21 cellular contexts compared by ENCODE assay signal in genomic region chr18:35818353-35818667, GRCh38.
DNase-seq lines count a peak whose midpoint lies in the region; ATAC-seq and TF ChIP-seq lines count a peak whose summit lies in the region.
"Had no signal": no experiment of that assay in that cellular context is flagged by ENCODE, and none has a peak within 500 bp of the region (broad histone marks: within the 10 kb centered on the region; RNA-seq: fewer than 3 reads in every experiment).

No MANE protein-coding gene starts in this region.

- peaks cover 6% of the 10 kb centered on the region for H3K9me3 Mint-ChIP-seq in glutamatergic neuron (ENCODE audit: unreplicated experiment)

- peaks cover 3% of the 10 kb centered on the region for H3K27me3 Mint-ChIP-seq in glutamatergic neuron (ENCODE audit: unreplicated experiment)
- H3K27me3 Mint-ChIP-seq: CD4-positive, CD25-positive, alpha-beta regulatory T cell had no signal

- no peaks in the 10 kb centered on the region for H3K27me3 ChIP-seq in H7 (ENCODE audit: control insufficient read depth, insufficient read depth, low read length)
- no peaks in the 10 kb centered on the region for H3K27me3 ChIP-seq in aorta (ENCODE audit: control insufficient read depth in 1 of 2, insufficient read depth in 2 of 2, low read length in 1 of 2)
- H3K27me3 ChIP-seq in heart left ventricle = no peaks in the 10 kb centered on the region
- H3K27me3 ChIP-seq: BE2C had no signal

- ATAC-seq in aorta (ENCODE audit: low FRiP score) (peak; percentile 7), heart left ventricle (no peak), GM21619 (IDR thresholded peaks at IDR 0.05; ENCODE audit: unreplicated experiment) (no peak)
- ATAC-seq: GM12878 had no signal

- no peak for TF ChIP-seq POLR2A in heart left ventricle (IDR thresholded peaks at IDR 0.05)

- intact Hi-C loops in aorta (cut with DNase I) (no loop called here), heart left ventricle (cut with DNase I) (no loop called here)

- 83 to 91% methylated on average over 12 of the region's 12 CpGs for WGBS in aorta, 2 donors
- 93 to 96% (median 94%) methylated on average over 8 to 12 of the region's 12 CpGs for WGBS in heart left ventricle, 4 donors

- H3K4me3 Mint-ChIP-seq in glutamatergic neuron (ENCODE audit: unreplicated experiment) = no peak overlapping the region
- H3K4me3 Mint-ChIP-seq: CD4-positive, CD25-positive, alpha-beta regulatory T cell had no signal

- no peaks in the 10 kb centered on the region for H3K36me3 ChIP-seq in H7 (replicated peaks; ENCODE audit: control insufficient read depth, insufficient read depth, low read length)
- H3K36me3 ChIP-seq in aorta (ENCODE audit: control insufficient read depth in 1 of 2, insufficient read depth in 2 of 2, low read length in 1 of 2) = no peaks in the 10 kb centered on the region
- H3K36me3 ChIP-seq in heart left ventricle = no peaks in the 10 kb centered on the region
- H3K36me3 ChIP-seq: BE2C, HAP-1 had no signal

- DNase-seq in H7 = peak; percentile 26
- peak; percentile 17 for DNase-seq in NCI-H2227 treated with DMSO at 0.1 percent for 48 hours (lab: John Stamatoyannopoulos, UW)
- peak; percentile 62 for DNase-seq in glutamatergic neuron
- DNase-seq in aorta = no peak
- DNase-seq in heart left ventricle = no peak
- no peak for DNase-seq in mucosa of gallbladder (ENCODE audit: low spot score)
- DNase-seq: ACHN; BE2C; C1 segment of cervical spinal cord; CD4-positive, CD25-positive, alpha-beta regulatory T cell; CD8-positive, alpha-beta memory T cell; COR-L47; DMS 273 treated with DMSO at 0.1 percent for 48 hours; DMS53; DND-41; EL; GOT3 had no signal

- H3K4me1 ChIP-seq in aorta (ENCODE audit: control insufficient read depth in 1 of 2, insufficient read depth in 2 of 2, low read length in 2 of 2) = no peaks in the 10 kb centered on the region
- no peaks in the 10 kb centered on the region for H3K4me1 ChIP-seq in heart left ventricle
- H3K4me1 ChIP-seq: BE2C, HAP-1 had no signal

- peaks cover 2% of the 10 kb centered on the region for H3K9me3 ChIP-seq in aorta (ENCODE audit: control insufficient read depth, low read length)
- H3K9me3 ChIP-seq in heart left ventricle = peaks cover 0 to 5% (median 0%) of the 10 kb centered on the region in 12 donors
- H3K9me3 ChIP-seq: BE2C, HAP-1 had no signal

- no peak overlapping the region for H3K4me3 ChIP-seq in H7 (ENCODE audit: insufficient read depth, low read depth, low read length)
- no peak overlapping the region for H3K4me3 ChIP-seq in aorta (ENCODE audit: low read length in 2 of 2)
- no peak overlapping the region for H3K4me3 ChIP-seq in heart left ventricle
- H3K4me3 ChIP-seq: GM12878, HAP-1 had no signal

- peak overlapping the region; percentile 9 for H3K27ac Mint-ChIP-seq in glutamatergic neuron (ENCODE audit: unreplicated experiment)
- H3K27ac Mint-ChIP-seq: CD4-positive, CD25-positive, alpha-beta regulatory T cell; CD8-positive, alpha-beta memory T cell had no signal

- H3K4me1 Mint-ChIP-seq in glutamatergic neuron (ENCODE audit: low read depth, unreplicated experiment) = peaks cover 13% of the 10 kb centered on the region
- H3K4me1 Mint-ChIP-seq: CD4-positive, CD25-positive, alpha-beta regulatory T cell; CD8-positive, alpha-beta memory T cell had no signal

- TF ChIP-seq CTCF in glutamatergic neuron (IDR thresholded peaks at IDR 0.05; ENCODE audit: partially characterized antibody, unreplicated experiment) (no peak), heart left ventricle (IDR thresholded peaks at IDR 0.05) (no peak)

- peaks cover 4% of the 10 kb centered on the region for H3K36me3 Mint-ChIP-seq in glutamatergic neuron (ENCODE audit: unreplicated experiment)
- H3K36me3 Mint-ChIP-seq: CD4-positive, CD25-positive, alpha-beta regulatory T cell; CD8-positive, alpha-beta memory T cell had no signal

- H3K27ac ChIP-seq in aorta (ENCODE audit: low read depth in 1 of 2, low read length in 2 of 2) = no peak overlapping the region
- no peak overlapping the region for H3K27ac ChIP-seq in heart left ventricle
- H3K27ac ChIP-seq: KMS-11 had no signal

Comparison
In these comparisons a context has a peak if more than half of its experiments do, and no peak if none do; other contexts are left out.
1. DNase-seq: peak in H7 (single experiment), NCI-H2227 treated with DMSO at 0.1 percent for 48 hours (single experiment) and glutamatergic neuron (single experiment); none in aorta (0 of 2), heart left ventricle (0 of 5) and mucosa of gallbladder (single experiment).